In the genomic region with DNA sequence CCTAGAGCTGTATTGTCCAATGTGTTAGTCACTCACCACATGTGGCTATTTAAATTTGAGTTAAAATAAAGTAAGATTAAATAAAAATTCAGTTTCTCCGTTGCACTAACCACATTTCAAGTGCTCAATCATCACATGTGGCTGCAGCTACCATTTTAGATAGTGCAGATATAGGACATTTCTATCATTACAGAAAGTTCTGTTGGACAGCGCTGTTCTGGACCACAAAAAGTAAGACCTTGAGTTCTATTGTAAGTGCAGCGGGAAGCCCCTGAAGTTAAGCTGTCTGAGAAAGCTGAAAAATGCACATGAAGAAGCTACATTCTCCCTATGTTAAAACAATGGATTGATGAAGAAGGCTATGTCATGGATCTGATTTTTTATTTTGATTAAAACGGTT, we compare ENCODE assay signal across 1 cellular context.
TF ChIP-seq lines count a peak whose summit lies in the region.

No MANE protein-coding gene starts in this region.

TF ChIP-seq in K562, 482 proteins besides CTCF, POLR2A, EP300 and RAD21:
- TF ChIP-seq YY1 (IDR thresholded peaks at IDR 0.05; ENCODE audit: borderline replicate concordance in 1 of 3, control insufficient read depth in 1 of 3, extremely low read depth in 1 of 3, insufficient read depth in 3 of 3, insufficient read length in 1 of 3, insufficient replicate concordance in 2 of 3, low read depth in 1 of 3, low read length in 2 of 3), result peak in 1 of 3 experiments; percentile 43
- no peak for TF ChIP-seq CBX1 (IDR thresholded peaks at IDR 0.05; ENCODE audit: low read depth)
- 0 out of 2 replicates have a peak, but pooled peaks have one; percentile 28 for TF ChIP-seq TEAD4 (IDR thresholded peaks at IDR 0.05; ENCODE audit: low read length)
- no peak for TF ChIP-seq TEAD4 (CRISPR knock-in tag; IDR thresholded peaks at IDR 0.05; ENCODE audit: borderline replicate concordance)
